In the genomic region with DNA sequence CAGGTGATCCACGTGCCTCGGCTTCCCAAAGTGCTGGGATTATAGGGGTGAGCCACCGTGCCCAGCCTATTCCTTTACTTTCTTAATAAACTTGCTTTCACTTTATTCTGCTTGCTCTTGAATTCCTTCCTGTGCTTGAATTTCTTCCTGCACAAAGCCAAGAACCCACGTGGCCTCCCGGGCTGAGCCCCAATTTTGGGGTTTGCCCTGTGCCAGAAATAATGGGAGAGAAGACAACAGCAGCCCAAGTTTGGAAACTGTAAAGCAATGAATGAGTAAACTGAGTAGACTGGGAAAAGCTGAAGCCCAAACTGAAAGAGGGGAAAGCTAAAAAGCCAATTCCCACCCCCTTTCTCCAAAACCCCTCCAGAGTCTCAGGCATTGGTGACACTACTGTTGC, we compare ENCODE assay signal across 25 cellular contexts.
DNase-seq lines count a peak whose midpoint lies in the region; ATAC-seq and TF ChIP-seq lines count a peak whose summit lies in the region.
"Had no signal": no experiment of that assay in that cellular context is flagged by ENCODE, and none has a peak within 500 bp of the region (broad histone marks: within the 10 kb centered on the region; RNA-seq: fewer than 3 reads in every experiment).

No MANE protein-coding gene starts in this region.

- ATAC-seq in activated T-cell treated with anti-CD3 and anti-CD28 coated beads, Interleukin-2, amount 50 U/mL, for 72 hours (replicated peaks in 1 of 2): no peak
- no peak for ATAC-seq in naive thymus-derived CD8-positive, alpha-beta T cell
- ATAC-seq: activated CD8-positive, alpha-beta memory T cell treated with anti-CD3 and anti-CD28 coated beads, Interleukin-2, amount 10 ng/mL, durations not matched to agents 7 days and 5 days; CD8-positive, alpha-beta T cell had no signal

- H4K20me1 ChIP-seq in neural progenitor cell (ENCODE audit: low read depth): no peaks in the 10 kb centered on the region

- peaks cover 11% of the 10 kb centered on the region for H3K4me1 ChIP-seq in neural progenitor cell
- H3K4me1 ChIP-seq in thymus (ENCODE audit: control insufficient read depth, insufficient read depth, low read length): no peaks in the 10 kb centered on the region

- H3K9ac ChIP-seq in neural progenitor cell: no peak overlapping the region

- H3K4me3 ChIP-seq in fibroblast of mammary gland (ENCODE audit: control insufficient read depth, low read depth, low read length): no peak overlapping the region
- no peak overlapping the region for H3K4me3 ChIP-seq in neural progenitor cell
- H3K4me3 ChIP-seq in thymus (ENCODE audit: low read length): no peak overlapping the region
- H3K4me3 ChIP-seq: K562, PC-9 had no signal

- H3K27me3 ChIP-seq in neural progenitor cell (no peaks in the 10 kb centered on the region), thymus (ENCODE audit: control insufficient read depth, insufficient read depth) (no peaks in the 10 kb centered on the region)

- DNase-seq in M059J (ENCODE audit: low read depth) (peak; percentile 23), fibroblast of mammary gland (ENCODE audit: low read depth) (peak; percentile 22), neural progenitor cell (ENCODE audit: low spot score) (no peak), NCI-H748 treated with DMSO at 0.1 percent for 48 hours (lab: John Stamatoyannopoulos, UW) (no peak)
- DNase-seq in activated T-cell treated with anti-CD3 and anti-CD28 coated beads, Interleukin-2, amount 50 U/mL, for 72 hours: no peak
- no peak for DNase-seq in naive thymus-derived CD8-positive, alpha-beta T cell
- DNase-seq: activated CD4-positive, alpha-beta T cell treated with anti-CD3 and anti-CD28 coated beads for 48 hours; activated CD8-positive, alpha-beta memory T cell treated with anti-CD3 and anti-CD28 coated beads, Interleukin-2, amount 10 ng/mL, durations not matched to agents 7 days and 5 days; activated naive CD8-positive, alpha-beta T cell treated with anti-CD3 and anti-CD28 coated beads, Interleukin-2, amount 10 ng/mL, durations not matched to agents 7 days and 5 days; CD8-positive, alpha-beta T cell; DMS153; endodermal cell; foreskin melanocyte; GDM1; GOT3; kidney glomerular epithelial cell; NCI-H187 treated with DMSO at 0.1 percent for 48 hours; NCI-H226; stimulated activated CD8-positive, alpha-beta memory T cell treated with anti-CD3 and anti-CD28 coated beads, Interleukin-4, amount 100 ng/mL, for 48 hours; T-helper 1 cell had no signal

- POLR2A ChIA-PET in naive thymus-derived CD8-positive, alpha-beta T cell (lab: Charles Lee): no interaction called here

- H3K27ac ChIP-seq in neural progenitor cell: no peak overlapping the region
- H3K27ac ChIP-seq in thymus (ENCODE audit: low read depth): peak overlapping the region; percentile 18
- H3K27ac ChIP-seq: PC-9 had no signal

- WGBS in thymus: 79% methylated on average over 5 of the region's 5 CpGs

- peaks cover 2% of the 10 kb centered on the region for H3K9me3 Mint-ChIP-seq in neural progenitor cell
- peaks cover 0 to 2% of the 10 kb centered on the region in 2 donors for H3K9me3 Mint-ChIP-seq in activated T-cell treated with anti-CD3 and anti-CD28 coated beads, Interleukin-2, amount 50 U/mL, for 72 hours
- H3K9me3 Mint-ChIP-seq in naive thymus-derived CD8-positive, alpha-beta T cell: peaks cover 0 to 16% (median 2%) of the 10 kb centered on the region in 9 donors
- H3K9me3 Mint-ChIP-seq: activated naive CD8-positive, alpha-beta T cell treated with anti-CD3 and anti-CD28 coated beads, Interleukin-2, amount 10 ng/mL, durations not matched to agents 7 days and 5 days; CD8-positive, alpha-beta T cell had no signal

- H3K79me2 ChIP-seq in neural progenitor cell (ENCODE audit: low read depth): no peaks in the 10 kb centered on the region

- H3K36me3 Mint-ChIP-seq in neural progenitor cell: no peaks in the 10 kb centered on the region
- H3K36me3 Mint-ChIP-seq in activated T-cell treated with anti-CD3 and anti-CD28 coated beads, Interleukin-2, amount 50 U/mL, for 72 hours (ENCODE audit: insufficient read depth in 2 of 2): no peaks in the 10 kb centered on the region
- peaks cover 0 to 1% (median 0%) of the 10 kb centered on the region in 3 donors for H3K36me3 Mint-ChIP-seq in naive thymus-derived CD8-positive, alpha-beta T cell
- H3K36me3 Mint-ChIP-seq: activated CD8-positive, alpha-beta memory T cell treated with anti-CD3 and anti-CD28 coated beads, Interleukin-2, amount 10 ng/mL, durations not matched to agents 7 days and 5 days; activated naive CD8-positive, alpha-beta T cell treated with anti-CD3 and anti-CD28 coated beads, Interleukin-2, amount 10 ng/mL, durations not matched to agents 7 days and 5 days; brain; CD8-positive, alpha-beta T cell had no signal

- H3K9me3 ChIP-seq in neural progenitor cell (ENCODE audit: low read depth) (no peaks in the 10 kb centered on the region), thymus (ENCODE audit: control insufficient read depth) (no peaks in the 10 kb centered on the region)

- no peaks in the 10 kb centered on the region for H3F3A ChIP-seq in neural progenitor cell (ENCODE audit: low read depth)

- peaks cover 47% of the 10 kb centered on the region for H3K4me1 Mint-ChIP-seq in neural progenitor cell
- H3K4me1 Mint-ChIP-seq in activated T-cell treated with anti-CD3 and anti-CD28 coated beads, Interleukin-2, amount 50 U/mL, for 72 hours (ENCODE audit: low read depth): peaks cover 21% of the 10 kb centered on the region
- no peaks in the 10 kb centered on the region for H3K4me1 Mint-ChIP-seq in naive thymus-derived CD8-positive, alpha-beta T cell
- H3K4me1 Mint-ChIP-seq: activated naive CD8-positive, alpha-beta T cell treated with anti-CD3 and anti-CD28 coated beads, Interleukin-2, amount 10 ng/mL, durations not matched to agents 7 days and 5 days had no signal

- H3K4me3 Mint-ChIP-seq in neural progenitor cell: no peak overlapping the region
- no peak overlapping the region for H3K4me3 Mint-ChIP-seq in activated T-cell treated with anti-CD3 and anti-CD28 coated beads, Interleukin-2, amount 50 U/mL, for 72 hours
- no peak overlapping the region for H3K4me3 Mint-ChIP-seq in naive thymus-derived CD8-positive, alpha-beta T cell
- H3K4me3 Mint-ChIP-seq: activated CD8-positive, alpha-beta memory T cell treated with anti-CD3 and anti-CD28 coated beads, Interleukin-2, amount 10 ng/mL, durations not matched to agents 7 days and 5 days; activated naive CD8-positive, alpha-beta T cell treated with anti-CD3 and anti-CD28 coated beads, Interleukin-2, amount 10 ng/mL, durations not matched to agents 7 days and 5 days; brain; CD8-positive, alpha-beta T cell; endodermal cell; nephron had no signal

- TF ChIP-seq CTCF in fibroblast of mammary gland (conservative IDR thresholded peaks at IDR 0.05; ENCODE audit: control insufficient read depth, insufficient read depth, low read depth, low read length) (no peak), neural progenitor cell (IDR thresholded peaks at IDR 0.05) (no peak)

- H3K36me3 ChIP-seq in neural progenitor cell: no peaks in the 10 kb centered on the region
- H3K36me3 ChIP-seq in thymus (ENCODE audit: control insufficient read depth, insufficient read depth): no peaks in the 10 kb centered on the region

- no peak overlapping the region for H3K4me2 ChIP-seq in neural progenitor cell
- H3K4me2 ChIP-seq: PC-9 had no signal

- H2AFZ ChIP-seq in neural progenitor cell (replicated peaks): no peak overlapping the region
- H2AFZ ChIP-seq: PC-9 had no signal

- peak overlapping the region; percentile 58 for H3K27ac Mint-ChIP-seq in neural progenitor cell
- H3K27ac Mint-ChIP-seq in activated T-cell treated with anti-CD3 and anti-CD28 coated beads, Interleukin-2, amount 50 U/mL, for 72 hours: no peak overlapping the region
- H3K27ac Mint-ChIP-seq in naive thymus-derived CD8-positive, alpha-beta T cell: no peak overlapping the region
- H3K27ac Mint-ChIP-seq: activated CD8-positive, alpha-beta memory T cell treated with anti-CD3 and anti-CD28 coated beads, Interleukin-2, amount 10 ng/mL, durations not matched to agents 7 days and 5 days; activated naive CD8-positive, alpha-beta T cell treated with anti-CD3 and anti-CD28 coated beads, Interleukin-2, amount 10 ng/mL, durations not matched to agents 7 days and 5 days; CD8-positive, alpha-beta T cell; endodermal cell; nephron had no signal

- peaks cover 10% of the 10 kb centered on the region for H3K27me3 Mint-ChIP-seq in neural progenitor cell (ENCODE audit: insufficient read depth, low read depth)
- peaks cover 24% of the 10 kb centered on the region for H3K27me3 Mint-ChIP-seq in activated T-cell treated with anti-CD3 and anti-CD28 coated beads, Interleukin-2, amount 50 U/mL, for 72 hours (ENCODE audit: low read depth)
- H3K27me3 Mint-ChIP-seq in naive thymus-derived CD8-positive, alpha-beta T cell: peaks cover 0 to 14% (median 8%) of the 10 kb centered on the region in 5 donors

Comparison
In these comparisons a context has a peak if more than half of its experiments do, and no peak if none do; other contexts are left out.
1. DNase-seq: peak in M059J (single experiment) and fibroblast of mammary gland (single experiment); none in neural progenitor cell (single experiment), activated T-cell treated with anti-CD3 and anti-CD28 coated beads, Interleukin-2, amount 50 U/mL, for 72 hours (0 of 2), naive thymus-derived CD8-positive, alpha-beta T cell (0 of 10) and NCI-H748 treated with DMSO at 0.1 percent for 48 hours (single experiment).